ENCODE assay signal across 8 cellular contexts in the genomic region with DNA sequence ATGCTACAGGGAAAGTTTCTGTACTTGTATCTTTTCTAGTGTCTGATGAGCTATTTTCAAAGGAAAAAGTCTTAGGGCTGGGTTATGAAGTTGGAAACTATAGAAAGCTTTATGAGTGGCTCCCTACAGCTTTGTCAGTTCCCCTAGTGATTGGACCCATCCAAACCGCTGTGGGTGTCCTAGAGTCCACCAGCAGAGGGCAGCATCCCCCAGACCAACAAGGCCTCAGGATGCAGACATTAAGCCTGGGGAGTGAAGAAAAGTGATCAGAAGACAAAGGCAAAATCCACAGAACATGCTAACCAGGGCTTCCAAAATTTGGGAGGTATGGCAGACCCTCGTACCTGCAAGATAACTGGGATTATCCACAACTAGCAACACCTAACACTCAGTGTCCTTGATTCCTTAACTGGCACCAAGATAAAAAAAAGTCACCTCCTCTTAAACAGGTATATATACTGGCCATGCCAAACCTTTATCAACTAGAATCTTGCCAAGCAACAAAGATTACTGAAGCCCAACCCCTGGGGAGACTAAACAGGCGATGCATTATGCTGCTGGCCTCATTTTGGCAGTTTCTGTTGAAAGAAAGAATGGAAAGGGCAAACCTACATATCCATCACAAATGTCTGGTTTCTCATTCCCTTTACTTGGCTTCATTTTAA.
DNase-seq lines count a peak whose midpoint lies in the region; ATAC-seq, FAIRE-seq and TF ChIP-seq lines count a peak whose summit lies in the region.

No MANE protein-coding gene starts in this region.

- H3K9me3 ChIP-seq in A549 (no peaks in the 10 kb centered on the region), smooth muscle cell (replicated peaks; ENCODE audit: low read depth) (no peaks in the 10 kb centered on the region)

- peak; percentile 98 to 99 for ATAC-seq in A549
- peak; percentile 55 for ATAC-seq in GM18498 (IDR thresholded peaks at IDR 0.05; ENCODE audit: unreplicated experiment)
- ATAC-seq in GM21576 (IDR thresholded peaks at IDR 0.05; ENCODE audit: unreplicated experiment): no peak

- peak; percentile 78 to 87 for DNase-seq in A549 (ENCODE audit: low read depth in 1 of 2, low spot score in 1 of 2)
- peak; percentile 71 for DNase-seq in NCI-H1105 treated with DMSO at 0.1 percent for 48 hours (lab: John Stamatoyannopoulos, UW)
- DNase-seq in T1000 (lab: John Stamatoyannopoulos, UW): peak; percentile 46
- DNase-seq in astrocyte of the hippocampus (ENCODE audit: low read depth, low spot score): peak; percentile 92
- peak in 50 of 51 donors; percentile 3 to 88 (median 62) for DNase-seq in hypothalamus (lab: John Stamatoyannopoulos, UW)
- DNase-seq in smooth muscle cell (lab: John Stamatoyannopoulos, UW; ENCODE audit: unreplicated experiment): peak; percentile 41

- peak; percentile 96 for TF ChIP-seq CTCF in A549 (IDR thresholded peaks at IDR 0.05)
- TF ChIP-seq CTCF in smooth muscle cell (IDR thresholded peaks at IDR 0.05; ENCODE audit: borderline replicate concordance, insufficient read depth, poor library complexity, severe bottlenecking): peak; percentile 91

- POLR2A ChIA-PET in A549 (lab: Yijun Ruan, JAX): interaction anchor here (0.6 to 1.3 kb wide), 2 partner anchors 42 to 64 kb away, joined by 4 to 7 read pairs; no protein-coding TSS in a partner anchor

- no peaks in the 10 kb centered on the region for H3K27me3 ChIP-seq in smooth muscle cell (ENCODE audit: low read depth)

- no peaks in the 10 kb centered on the region for H3K36me3 ChIP-seq in smooth muscle cell (ENCODE audit: low read depth)

- H3K4me1 ChIP-seq in A549 (peaks cover 15% of the 10 kb centered on the region), smooth muscle cell (ENCODE audit: low read depth) (peaks cover 6% of the 10 kb centered on the region)

- peak overlapping the region; percentile 70 for H3K4me2 ChIP-seq in A549
- H3K4me2 ChIP-seq in smooth muscle cell: no peak overlapping the region

- no peak overlapping the region for H3K9ac ChIP-seq in smooth muscle cell (ENCODE audit: low read depth)

- FAIRE-seq in A549 (lab: Jason Lieb, UNC): no peak

- no peak for TF ChIP-seq EP300 in A549 (IDR thresholded peaks at IDR 0.05)

- H3K27ac ChIP-seq in A549 (peak overlapping the region; percentile 28 to 70; a peak in 4 of 6 replicates), smooth muscle cell (ENCODE audit: low read depth) (no peak overlapping the region)

- H4K20me1 ChIP-seq in smooth muscle cell (ENCODE audit: low read depth): no peaks in the 10 kb centered on the region

- 2% methylated on average over 3 of the region's 3 CpGs for WGBS in A549 (ENCODE audit: missing lambda C conversion rate)
- 7% methylated on average over 3 of the region's 3 CpGs for WGBS in smooth muscle cell (ENCODE audit: low lambda C conversion rate)

- CTCF ChIA-PET in A549 (lab: Yijun Ruan, JAX): interaction anchor here (0.6 to 8.6 kb wide), 76 partner anchors 11 to 236 kb away, joined by 3 to 235 read pairs (median 6); partner anchors contain the start of genes NR6A1, OLFML2A and WDR38

- H3K79me2 ChIP-seq in smooth muscle cell (ENCODE audit: low read depth): no peaks in the 10 kb centered on the region

- no peak overlapping the region for H3K4me3 ChIP-seq in A549
- no peak overlapping the region for H3K4me3 ChIP-seq in smooth muscle cell

- TF ChIP-seq POLR2A in A549 (IDR thresholded peaks at IDR 0.05; ENCODE audit: low read length): no peak

- no peak overlapping the region for H2AFZ ChIP-seq in smooth muscle cell (ENCODE audit: low read depth)

- H3F3A ChIP-seq in smooth muscle cell (ENCODE audit: low read depth): peaks cover 11% of the 10 kb centered on the region

- peak; percentile 95 to 98 for TF ChIP-seq RAD21 in A549 (conservative IDR thresholded peaks at IDR 0.05 in 1 of 2, IDR thresholded peaks at IDR 0.05 in 1 of 2)

TF ChIP-seq in A549, 52 proteins besides CTCF, POLR2A, EP300 and RAD21:
- TF ChIP-seq RFX5 (IDR thresholded peaks at IDR 0.05): 0 out of 2 replicates have a peak, but pooled peaks have one; percentile 16
- no peak for TF ChIP-seq HEYL (CRISPR knock-in tag; IDR thresholded peaks at IDR 0.05)
- no peak for TF ChIP-seq CEBPB (IDR thresholded peaks at IDR 0.05)
- no peak for TF ChIP-seq JUNB (IDR thresholded peaks at IDR 0.05)
- peak; percentile 94 for TF ChIP-seq SMC3 (IDR thresholded peaks at IDR 0.05)
- TF ChIP-seq, protein P1, sequence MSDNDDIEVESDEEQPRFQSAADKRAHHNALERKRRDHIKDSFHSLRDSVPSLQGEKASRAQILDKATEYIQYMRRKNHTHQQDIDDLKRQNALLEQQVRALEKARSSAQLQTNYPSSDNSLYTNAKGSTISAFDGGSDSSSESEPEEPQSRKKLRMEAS (IDR thresholded peaks at IDR 0.05): peak; percentile 10; the same call in 1 of the 2 replicates

Comparison
In these comparisons a context has a peak if more than half of its experiments do, and no peak if none do; other contexts are left out.
1. DNase-seq: peak in every context shown above with its lines; median percentile 92 in astrocyte of the hippocampus; 82 in A549; 71 in NCI-H1105 treated with DMSO at 0.1 percent for 48 hours; 62 in hypothalamus; 46 in T1000; 41 in smooth muscle cell.